ENCODE assay signal across 15 cellular contexts in the genomic region with DNA sequence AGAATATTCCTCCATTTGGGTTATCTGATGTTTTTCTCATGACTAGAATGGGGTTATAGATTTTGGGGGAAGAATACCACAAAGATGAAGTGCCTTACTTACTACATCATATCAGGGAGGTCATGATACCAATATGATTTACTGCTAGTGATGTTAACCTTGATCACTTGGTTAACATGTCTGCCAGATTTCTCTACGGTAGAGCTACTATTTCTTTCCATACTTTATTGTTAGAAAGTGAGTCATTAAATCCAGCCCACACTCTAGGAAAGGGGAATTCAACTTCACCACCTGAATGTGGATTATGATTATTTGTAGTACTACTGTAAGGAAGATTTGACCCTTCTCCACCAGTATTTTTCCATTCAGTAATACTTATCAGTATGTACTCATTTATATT.
DNase-seq lines count a peak whose midpoint lies in the region; ATAC-seq, FAIRE-seq and TF ChIP-seq lines count a peak whose summit lies in the region.
"Had no signal": no experiment of that assay in that cellular context is flagged by ENCODE, and none has a peak within 500 bp of the region (broad histone marks: within the 10 kb centered on the region; RNA-seq: fewer than 3 reads in every experiment).

No MANE protein-coding gene starts in this region.

- DNase-seq in CD1c-positive myeloid dendritic cell (ENCODE audit: extremely low spot score) = peak; percentile 29
- DNase-seq in HCEC 1CT = peak; percentile 20
- peak; percentile 41 for DNase-seq in amniotic epithelial cell (ENCODE audit: low read depth)
- peak; percentile 61 for DNase-seq in myocyte (ENCODE audit: low read depth)
- DNase-seq in KBM-7 = no peak
- DNase-seq in MG63 = no peak
- DNase-seq in GM12892 (ENCODE audit: insufficient read length) = no peak
- DNase-seq in left lung = no peak
- DNase-seq: activated CD4-positive, alpha-beta T cell treated with anti-CD3 and anti-CD28 coated beads, Interleukin-2, amount 50 U/mL, for 1 hour; GDM1; naive thymus-derived CD4-positive, alpha-beta T cell; NCI-H2171 had no signal

- TF ChIP-seq CTCF in left lung (IDR thresholded peaks at IDR 0.05) = no peak

- no peak overlapping the region for H3K4me3 ChIP-seq in MG63
- no peak overlapping the region for H3K4me3 ChIP-seq in left lung
- H3K4me3 ChIP-seq: suprapubic skin had no signal

- no peaks in the 10 kb centered on the region for H3K9me3 ChIP-seq in MG63
- H3K9me3 ChIP-seq in left lung = no peaks in the 10 kb centered on the region
- H3K9me3 ChIP-seq: suprapubic skin had no signal

- H3K27me3 ChIP-seq in MG63 (no peaks in the 10 kb centered on the region), left lung (no peaks in the 10 kb centered on the region)
- H3K27me3 ChIP-seq: suprapubic skin had no signal

- in situ Hi-C loops in KBM-7 (cut with MboI; ENCODE audit: low pct_unique_long_range_greater_than_20kb, low sequenced_read_pairs) = no loop called here

- no peak for ATAC-seq in left lung
- ATAC-seq: naive thymus-derived CD4-positive, alpha-beta T cell had no signal

- H3K27ac ChIP-seq in left lung = no peak overlapping the region
- H3K27ac ChIP-seq: suprapubic skin had no signal

- H3K4me1 ChIP-seq in left lung = peaks cover 4 to 64% of the 10 kb centered on the region in 2 donors

- intact Hi-C loops in left lung (cut with DNase I) = no loop called here

- no peak for FAIRE-seq in GM12892 (lab: Jason Lieb, UNC)
- FAIRE-seq: frontal cortex, keratinocyte had no signal

- H3K36me3 ChIP-seq in MG63 (no peaks in the 10 kb centered on the region), left lung (no peaks in the 10 kb centered on the region)
- H3K36me3 ChIP-seq: suprapubic skin had no signal

- no peak for TF ChIP-seq POLR2A in GM12892 (IDR thresholded peaks at IDR 0.05; ENCODE audit: low read depth, low read length)

Comparison
In these comparisons a context has a peak if more than half of its experiments do, and no peak if none do; other contexts are left out.
1. DNase-seq: peak in CD1c-positive myeloid dendritic cell (single experiment), HCEC 1CT (single experiment), amniotic epithelial cell (single experiment) and myocyte (single experiment); none in KBM-7 (single experiment), MG63 (single experiment), GM12892 (single experiment) and left lung (0 of 2).